7 cellular contexts compared by ENCODE assay signal in genomic region chr17:42112552-42113176, GRCh38. TPM values are rescaled to one million over a fixed set of nuclear protein-coding genes. Genes with fewer than 3 reads are reported as not detected.
A peak's percentile ranks its signal among the peaks of the same experiment; 100 is the strongest.
DNase-seq lines count a peak whose midpoint lies in the region; ATAC-seq and TF ChIP-seq lines count a peak whose summit lies in the region.

Gene DHX58, minus strand, starts transcription at chr17:42112714. Its CDS starts 822 bp downstream, at chr17:42111892.

- H3K4me3 ChIP-seq in epithelial cell of proximal tubule (ENCODE audit: low read depth, low read length), result peak within 1 kb of the TSS; percentile 66

- intact Hi-C loops in natural killer cell (cut with micrococcal nuclease), result loop anchor here (1.0 kb wide), 1 partner anchor 43 kb away; no protein-coding TSS in a partner anchor

- DNase-seq in NCI-H526 treated with DMSO at 0.1 percent for 48 hours (lab: John Stamatoyannopoulos, UW), result peak; percentile 13
- DNase-seq in activated CD8-positive, alpha-beta memory T cell treated with anti-CD3 and anti-CD28 coated beads, Interleukin-2, amount 50 U/mL, for 24 hours (ENCODE audit: extremely low read depth), result peak; percentile 56
- DNase-seq in epithelial cell of proximal tubule (ENCODE audit: low read depth), result no peak
- peak; percentile 68 for DNase-seq in natural killer cell
- peak; percentile 76 for DNase-seq in stromal cell of bone marrow (ENCODE audit: low read depth)

- ATAC-seq in GM18508 (IDR thresholded peaks at IDR 0.05; ENCODE audit: insufficient read depth, unreplicated experiment), result peak; percentile 40
- ATAC-seq in HG02970 (IDR thresholded peaks at IDR 0.05; ENCODE audit: low FRiP score, unreplicated experiment), result peak; percentile 52
- peak; percentile 84 to 89 (median 86) for ATAC-seq in natural killer cell

- no peaks in the 10 kb centered on the region for H3K27me3 Mint-ChIP-seq in natural killer cell (ENCODE audit: low read depth in 2 of 2)

- no peaks in the 10 kb centered on the region for H3K9me3 Mint-ChIP-seq in natural killer cell

- peak within 1 kb of the TSS; percentile 89 to 95 for H3K27ac Mint-ChIP-seq in natural killer cell

- peaks cover 9 to 31% of the 10 kb centered on the region in 2 donors for H3K4me1 Mint-ChIP-seq in natural killer cell

- peak within 1 kb of the TSS; percentile 86 for H3K4me3 Mint-ChIP-seq in natural killer cell

- H3K36me3 Mint-ChIP-seq in natural killer cell, result no peaks in the 10 kb centered on the region

- no peak for TF ChIP-seq CTCF in epithelial cell of proximal tubule (conservative IDR thresholded peaks at IDR 0.05; ENCODE audit: low read depth, low read length)
- no peak for TF ChIP-seq CTCF in natural killer cell (IDR thresholded peaks at IDR 0.05)

RNA-seq across cellular contexts. Expression of gene DHX58, which starts in this region (rescaled TPM):
- 2.7 and 4.6 TPM in 2 replicates for total RNA-seq in epithelial cell of proximal tubule
- total RNA-seq in natural killer cell, result 10 to 100 TPM; 22.0 to 29.0 (median 24.5) TPM
